Comparison of ENCODE assay signal across 11 cellular contexts in the genomic region with DNA sequence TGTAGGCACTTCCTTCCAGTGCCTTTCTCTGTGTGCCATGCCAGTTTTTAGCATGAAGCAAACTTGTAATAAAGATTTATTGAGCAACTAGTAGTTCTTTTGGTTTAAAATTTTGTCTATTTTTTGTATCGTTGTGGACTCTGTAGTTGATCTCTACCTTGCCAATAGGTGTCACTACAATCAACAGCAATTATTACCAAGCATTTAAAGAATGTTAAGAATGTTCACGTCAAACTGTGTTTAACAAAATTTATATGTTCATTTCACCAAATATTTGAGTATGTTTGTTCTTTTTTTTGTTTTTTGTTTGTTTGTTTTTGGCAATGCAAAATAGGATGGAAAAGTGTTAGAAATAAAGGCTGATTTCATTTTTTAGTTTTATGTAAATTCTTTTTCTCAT.
DNase-seq lines count a peak whose midpoint lies in the region; ATAC-seq and TF ChIP-seq lines count a peak whose summit lies in the region.
"Had no signal": no experiment of that assay in that cellular context is flagged by ENCODE, and none has a peak within 500 bp of the region (broad histone marks: within the 10 kb centered on the region; RNA-seq: fewer than 3 reads in every experiment).

No MANE protein-coding gene starts in this region.

- H3K4me3 ChIP-seq in heart right ventricle (no peak overlapping the region), upper lobe of right lung (no peak overlapping the region)
- H3K4me3 ChIP-seq: Peyer's patch had no signal

- peak in 8 of 9 donors; percentile 11 to 52 (median 36) for TF ChIP-seq CTCF in heart right ventricle (IDR thresholded peaks at IDR 0.05)
- TF ChIP-seq CTCF in foreskin keratinocyte (conservative IDR thresholded peaks at IDR 0.05): peak; percentile 79
- peak; percentile 14 for TF ChIP-seq CTCF in upper lobe of right lung (IDR thresholded peaks at IDR 0.05)

- H3K36me3 ChIP-seq in heart right ventricle: no peaks in the 10 kb centered on the region
- no peaks in the 10 kb centered on the region for H3K36me3 ChIP-seq in upper lobe of right lung
- H3K36me3 ChIP-seq: Peyer's patch had no signal

- H3K27ac ChIP-seq in heart right ventricle (peak overlapping the region in 5 of 10 donors; percentile 73 to 86 (median 80)), foreskin keratinocyte (no peak overlapping the region), upper lobe of right lung (no peak overlapping the region)
- H3K27ac ChIP-seq: Peyer's patch had no signal

- DNase-seq in heart right ventricle: no peak
- no peak for DNase-seq in Right ventricle myocardium superior
- DNase-seq in RKO (ENCODE audit: low spot score): peak; percentile 22
- DNase-seq in foreskin keratinocyte: peak in 1 of 2 donors; percentile 53
- DNase-seq in upper lobe of right lung: no peak
- DNase-seq in stimulated activated CD4-positive, alpha-beta T cell treated with anti-CD3 and anti-CD28 coated beads, Interleukin-2, amount 100 ng/mL, for 24 hours: no peak
- DNase-seq: Peyer's patch; right cardiac atrium; stimulated activated naive CD8-positive, alpha-beta T cell treated with anti-CD3 and anti-CD28 coated beads, Interleukin-15, Interleukin-2, amounts not matched to agents 100 U/mL and 50 U/mL, for 24 hours had no signal

- ATAC-seq in heart right ventricle (no peak), Right ventricle myocardium superior (ENCODE audit: poor library complexity) (no peak), foreskin keratinocyte (peak; percentile 26), upper lobe of right lung (no peak), HG02571 (IDR thresholded peaks at IDR 0.05; ENCODE audit: unreplicated experiment) (no peak), HG03139 (IDR thresholded peaks at IDR 0.05; ENCODE audit: unreplicated experiment) (no peak)
- ATAC-seq: stimulated activated naive CD8-positive, alpha-beta T cell treated with anti-CD3 and anti-CD28 coated beads, Interleukin-15, Interleukin-2, amounts not matched to agents 100 U/mL and 50 U/mL, for 24 hours had no signal

- no peaks in the 10 kb centered on the region for H3K27me3 ChIP-seq in heart right ventricle
- no peaks in the 10 kb centered on the region for H3K27me3 ChIP-seq in foreskin keratinocyte
- no peaks in the 10 kb centered on the region for H3K27me3 ChIP-seq in upper lobe of right lung
- H3K27me3 ChIP-seq: Peyer's patch had no signal

- peaks cover 0 to 5% (median 0%) of the 10 kb centered on the region in 11 donors for H3K9me3 ChIP-seq in heart right ventricle
- no peaks in the 10 kb centered on the region for H3K9me3 ChIP-seq in upper lobe of right lung
- H3K9me3 ChIP-seq: Peyer's patch had no signal

- H3K4me1 ChIP-seq in heart right ventricle: peaks cover 0 to 13% (median 0%) of the 10 kb centered on the region in 9 donors
- peaks cover 21% of the 10 kb centered on the region for H3K4me1 ChIP-seq in foreskin keratinocyte
- H3K4me1 ChIP-seq in upper lobe of right lung: no peaks in the 10 kb centered on the region
- H3K4me1 ChIP-seq: Peyer's patch had no signal

- 29 to 40% methylated on average over 2 of the region's 2 CpGs for WGBS in heart right ventricle, 2 donors

- intact Hi-C loops in heart right ventricle (cut with DNase I): loop anchor here in 8 of 10 donors (5.0 to 10.0 kb wide), 4 partner anchors 66 to 124 kb away; no protein-coding TSS in a partner anchor
- intact Hi-C loops in Right ventricle myocardium superior (cut with DNase I): no loop called here
- intact Hi-C loops in upper lobe of right lung (cut with DNase I): no loop called here

Comparison
In these comparisons a context has a peak if more than half of its experiments do, and no peak if none do; other contexts are left out.
1. intact Hi-C loops: an anchor here in heart right ventricle (5.0 to 10.0 kb wide); none called in Right ventricle myocardium superior and upper lobe of right lung.
2. CTCF ChIP-seq: peak in every context shown above with its lines; median percentile 79 in foreskin keratinocyte; 36 in heart right ventricle; 14 in upper lobe of right lung.